8 cellular contexts compared by ENCODE assay signal in genomic region chr6:84422380-84422968, GRCh38.
DNase-seq lines count a peak whose midpoint lies in the region; ATAC-seq and TF ChIP-seq lines count a peak whose summit lies in the region.

No MANE protein-coding gene starts in this region.

- H2BK120ac ChIP-seq in H9 (ENCODE audit: low read depth, low read length, poor library complexity, severe bottlenecking) = no peak overlapping the region

- no peak overlapping the region for H3K4ac ChIP-seq in H9 (ENCODE audit: low read depth, low read length)

- H4K20me1 ChIP-seq in H9 (ENCODE audit: control insufficient read depth, insufficient read depth, insufficient read length) = no peaks in the 10 kb centered on the region

- intact Hi-C loops in right lobe of liver (cut with DNase I) = no loop called here

- H2BK5ac ChIP-seq in H9 (ENCODE audit: insufficient read length, low read length) = no peak overlapping the region

- H3K27me3 ChIP-seq in H9 (ENCODE audit: insufficient read depth, low read length) (no peaks in the 10 kb centered on the region), right lobe of liver (no peaks in the 10 kb centered on the region)

- H3K4me1 Mint-ChIP-seq in H9 = peaks cover 25% of the 10 kb centered on the region in 2 experiments

- H3K79me1 ChIP-seq in H9 (ENCODE audit: insufficient read depth, low read depth, low read length, poor library complexity, severe bottlenecking) = no peaks in the 10 kb centered on the region

- no peaks in the 10 kb centered on the region for H3K9me3 ChIP-seq in H9 (ENCODE audit: control insufficient read depth, low read depth, low read length)
- no peaks in the 10 kb centered on the region for H3K9me3 ChIP-seq in right lobe of liver

- H3K9ac ChIP-seq in H9 (ENCODE audit: extremely low read depth, insufficient read length, low read length) = no peak overlapping the region

- H3T11ph ChIP-seq in H9 (ENCODE audit: low read length) = no peak overlapping the region

- H4K5ac ChIP-seq in H9 (ENCODE audit: insufficient read length, low read depth, low read length) = no peak overlapping the region

- H3K56ac ChIP-seq in H9 (ENCODE audit: insufficient read length, low read depth, low read length) = no peak overlapping the region

- H3K4me1 ChIP-seq in H9 (ENCODE audit: insufficient read depth, low read length) = peaks cover 4% of the 10 kb centered on the region
- H3K4me1 ChIP-seq in right lobe of liver = peaks cover 0 to 27% (median 2%) of the 10 kb centered on the region in 4 donors

- H3K4me2 ChIP-seq in H9 (ENCODE audit: insufficient read depth, insufficient read length, low read length) = no peak overlapping the region

- H2BK12ac ChIP-seq in H9 (ENCODE audit: insufficient read length, low read depth, low read length) = no peak overlapping the region

- DNase-seq in DMS 273 (lab: John Stamatoyannopoulos, UW; ENCODE audit: unreplicated experiment) (peak; percentile 60), DMS 273 treated with DMSO at 0.1 percent for 48 hours (lab: John Stamatoyannopoulos, UW) (no peak), H9 (peak; percentile 81), NCI-H69 (lab: John Stamatoyannopoulos, UW) (peak; percentile 31), choroid plexus epithelial cell (ENCODE audit: low read depth) (peak; percentile 91), right lobe of liver (peak; percentile 58 to 79 (median 73)), RKO (ENCODE audit: low spot score) (no peak), MV-4-11 (lab: John Stamatoyannopoulos, UW) (no peak)

- peak overlapping the region; percentile 96 for H2AFZ ChIP-seq in H9 (ENCODE audit: low read length)

- no peaks in the 10 kb centered on the region for H3K23me2 ChIP-seq in H9 (ENCODE audit: insufficient read length, low read depth, low read length, poor library complexity, severe bottlenecking)

- H3K36me3 Mint-ChIP-seq in H9 (ENCODE audit: insufficient read depth in 1 of 3, low read depth in 3 of 3) = no peaks in the 10 kb centered on the region

- H3K27ac Mint-ChIP-seq in H9 = peak overlapping the region in 1 of 3 experiments; percentile 58; a peak in 2 of 7 replicates

- H3K27me3 Mint-ChIP-seq in H9 (ENCODE audit: low read depth) = no peaks in the 10 kb centered on the region

- H3K4me3 ChIP-seq in choroid plexus epithelial cell (ENCODE audit: low read depth, low read length) = peak overlapping the region; percentile 36
- H3K4me3 ChIP-seq in right lobe of liver = no peak overlapping the region

- H4K91ac ChIP-seq in H9 (ENCODE audit: insufficient read length, low read depth, low read length) = no peak overlapping the region

- TF ChIP-seq CTCF in H9 (conservative IDR thresholded peaks at IDR 0.05) (peak; percentile 98), choroid plexus epithelial cell (conservative IDR thresholded peaks at IDR 0.05; ENCODE audit: low read depth, low read length) (peak; percentile 99), right lobe of liver (IDR thresholded peaks at IDR 0.05) (peak; percentile 74 to 90 (median 80))

- no peak overlapping the region for H3K27ac ChIP-seq in H9 (ENCODE audit: insufficient read length, low read depth, low read length)
- H3K27ac ChIP-seq in right lobe of liver = no peak overlapping the region

- H2BK15ac ChIP-seq in H9 (ENCODE audit: low read depth, low read length) = no peak overlapping the region

- no peaks in the 10 kb centered on the region for H3K79me2 ChIP-seq in H9 (ENCODE audit: insufficient read depth, low read length)

- H3K9me3 Mint-ChIP-seq in H9 = no peaks in the 10 kb centered on the region

- H2BK20ac ChIP-seq in H9 (ENCODE audit: low read depth, low read length, poor library complexity, severe bottlenecking) = no peak overlapping the region

- no CpG with 5 or more reads among the region's 13 CpGs for WGBS in H9 (ENCODE audit: extremely low coverage, insufficient read length, low lambda C conversion rate)
- WGBS in right lobe of liver (ENCODE audit: insufficient coverage, low coverage, low lambda C conversion rate, missing lambda C conversion rate) = 10% methylated on average over 13 of the region's 13 CpGs

- H3K18ac ChIP-seq in H9 (ENCODE audit: insufficient read length, low read depth, low read length) = no peak overlapping the region

- H4K8ac ChIP-seq in H9 (replicated peaks; ENCODE audit: insufficient read length, low read depth, low read length) = no peak overlapping the region

- ATAC-seq in right lobe of liver = peak; percentile 97 to 100 (median 98)

- H3K14ac ChIP-seq in H9 (ENCODE audit: insufficient read depth, low read length) = no peak overlapping the region

- TF ChIP-seq POLR2A in right lobe of liver (IDR thresholded peaks at IDR 0.05) = no peak

- no peak overlapping the region for H3K23ac ChIP-seq in H9 (ENCODE audit: insufficient read length, low read depth, low read length)

- H3K4me3 Mint-ChIP-seq in H9 = no peak overlapping the region

- no peaks in the 10 kb centered on the region for H3K36me3 ChIP-seq in right lobe of liver

- no peak overlapping the region for H2AK5ac ChIP-seq in H9 (ENCODE audit: insufficient read length, low read length)

Comparison
In these comparisons a context has a peak if more than half of its experiments do, and no peak if none do; other contexts are left out.
1. DNase-seq: peak in DMS 273 (single experiment), H9 (single experiment), NCI-H69 (single experiment), choroid plexus epithelial cell (single experiment) and right lobe of liver (3 of 3); none in DMS 273 treated with DMSO at 0.1 percent for 48 hours (single experiment), RKO (single experiment) and MV-4-11 (single experiment).
2. Peak in every context shown above with its lines, with median percentiles within 50 percentile points of each other: CTCF ChIP-seq.